8 cellular contexts compared by ENCODE assay signal in the genomic region with DNA sequence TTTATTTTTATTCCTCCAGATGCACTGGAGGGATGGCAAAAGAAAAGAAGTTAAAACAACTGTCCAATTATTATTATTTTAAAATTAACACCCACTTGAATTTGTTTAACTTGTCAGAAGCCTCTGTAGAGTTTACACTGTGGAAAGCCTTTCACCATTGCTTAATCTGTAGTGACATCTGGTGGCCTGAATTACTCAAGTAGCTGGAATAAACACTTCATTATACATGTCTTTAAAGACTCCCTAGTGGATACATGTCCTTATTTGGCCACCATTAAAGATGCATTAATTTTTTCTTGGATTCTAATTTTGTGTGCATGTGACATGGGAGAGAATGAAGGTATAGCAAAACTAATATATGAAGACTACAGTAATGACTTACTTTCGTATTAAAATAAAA.
DNase-seq lines count a peak whose midpoint lies in the region; ATAC-seq and TF ChIP-seq lines count a peak whose summit lies in the region.

No MANE protein-coding gene starts in this region.

- no peak overlapping the region for H4K8ac ChIP-seq in trophoblast cell (ENCODE audit: low read depth, low read length)

- H3K9me3 ChIP-seq in trophoblast cell (ENCODE audit: insufficient read depth, low read depth, low read length): no peaks in the 10 kb centered on the region

- no peak overlapping the region for H3K27ac ChIP-seq in trophoblast cell (ENCODE audit: low read depth, low read length)

- no peak overlapping the region for H3K4ac ChIP-seq in trophoblast cell (ENCODE audit: low read depth, low read length)

- TF ChIP-seq CTCF in epithelial cell of esophagus (IDR thresholded peaks at IDR 0.05; ENCODE audit: insufficient read depth, low read depth, low read length, missing control alignments): peak; percentile 51

- no peak overlapping the region for H2BK5ac ChIP-seq in trophoblast cell (ENCODE audit: low read depth, low read length, poor library complexity)

- H4K91ac ChIP-seq in trophoblast cell (ENCODE audit: low read depth, low read length): no peak overlapping the region

- no peak overlapping the region for H2AFZ ChIP-seq in trophoblast cell (ENCODE audit: insufficient read depth, low read length, poor library complexity)

- H4K12ac ChIP-seq in trophoblast cell (ENCODE audit: low read depth, low read length): no peak overlapping the region

- ATAC-seq in HG02981 (IDR thresholded peaks at IDR 0.05; ENCODE audit: unreplicated experiment): peak; percentile 66
- no peak for ATAC-seq in HG03108 (IDR thresholded peaks at IDR 0.05; ENCODE audit: unreplicated experiment)

- H3K4me1 ChIP-seq in trophoblast cell (ENCODE audit: control insufficient read depth in 1 of 2, insufficient read depth in 2 of 2, low read length in 2 of 2): no peaks in the 10 kb centered on the region

- no peak overlapping the region for H3K14ac ChIP-seq in trophoblast cell (ENCODE audit: low read length)

- H2BK120ac ChIP-seq in trophoblast cell (ENCODE audit: insufficient read depth, low read length, poor library complexity): no peak overlapping the region

- no peaks in the 10 kb centered on the region for H3K79me2 ChIP-seq in trophoblast cell (ENCODE audit: control insufficient read depth, insufficient read depth, low read length, poor library complexity)

- no peaks in the 10 kb centered on the region for H3K27me3 ChIP-seq in trophoblast cell (ENCODE audit: insufficient read depth, low read length)

- WGBS in trophoblast cell (ENCODE audit: extremely low coverage, insufficient coverage, insufficient read length): no CpG with 5 or more reads among the region's 1 CpG

- no peak overlapping the region for H3K18ac ChIP-seq in trophoblast cell (ENCODE audit: low read length)

- H2AK5ac ChIP-seq in trophoblast cell (ENCODE audit: low read length): no peak overlapping the region

- H2BK12ac ChIP-seq in trophoblast cell (ENCODE audit: low read length): no peak overlapping the region

- H3K36me3 ChIP-seq in trophoblast cell (ENCODE audit: control insufficient read depth in 1 of 2, insufficient read depth in 2 of 2, low read length in 2 of 2): no peaks in the 10 kb centered on the region

- DNase-seq in ELR (ENCODE audit: low read depth): peak; percentile 1
- peak; percentile 79 for DNase-seq in NCI-H82 (lab: John Stamatoyannopoulos, UW)
- DNase-seq in epithelial cell of esophagus (ENCODE audit: low read depth): peak; percentile 71
- peak; percentile 7 to 54 for DNase-seq in trophoblast cell
- DNase-seq in activated T-cell treated with anti-CD3 and anti-CD28 coated beads, Interleukin-2, amount 50 U/mL, for 48 hours: no peak
- DNase-seq in NK-92 (lab: John Stamatoyannopoulos, UW; ENCODE audit: unreplicated experiment): no peak

- H3K4me3 ChIP-seq in epithelial cell of esophagus (ENCODE audit: low read length): no peak overlapping the region
- H3K4me3 ChIP-seq in trophoblast cell (ENCODE audit: low read depth, low read length): no peak overlapping the region

- H3K23ac ChIP-seq in trophoblast cell (ENCODE audit: low read length): no peak overlapping the region

- H3K4me2 ChIP-seq in trophoblast cell (ENCODE audit: low read length): no peak overlapping the region

- no peak overlapping the region for H3K9ac ChIP-seq in trophoblast cell (ENCODE audit: low read length)

- no peaks in the 10 kb centered on the region for H3K79me1 ChIP-seq in trophoblast cell (ENCODE audit: low read length)

Comparison
In these comparisons a context has a peak if more than half of its experiments do, and no peak if none do; other contexts are left out.
1. DNase-seq: peak in ELR (single experiment), NCI-H82 (single experiment), epithelial cell of esophagus (single experiment) and trophoblast cell (2 of 2); none in activated T-cell treated with anti-CD3 and anti-CD28 coated beads, Interleukin-2, amount 50 U/mL, for 48 hours (0 of 2) and NK-92 (single experiment).